Comparison of ENCODE assay signal across 24 cellular contexts in the genomic region with DNA sequence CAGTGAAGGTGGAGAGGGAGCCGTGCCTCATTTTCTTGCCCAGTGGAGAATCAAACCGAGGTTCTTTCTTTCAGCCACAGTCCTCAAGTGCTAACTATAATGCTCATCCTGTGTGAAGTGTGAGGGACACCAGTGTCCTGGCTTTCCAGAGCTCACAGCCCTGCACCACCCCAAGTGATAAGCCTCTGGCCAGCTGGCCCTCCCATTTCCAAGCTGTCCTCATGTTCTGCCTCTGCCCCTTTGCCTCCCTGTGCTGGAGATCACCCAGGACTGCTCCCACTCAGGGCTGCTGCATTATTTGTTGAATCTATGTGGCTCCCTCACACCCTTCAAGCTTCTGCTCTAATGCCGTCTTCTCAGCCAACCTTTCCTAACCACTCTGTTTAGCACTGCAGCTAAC.
"Had no signal": no experiment of that assay in that cellular context is flagged by ENCODE, and none has a peak within 500 bp of the region (broad histone marks: within the 10 kb centered on the region; RNA-seq: fewer than 3 reads in every experiment).

No MANE protein-coding gene starts in this region.

- H3K36me3 ChIP-seq: esophagus muscularis mucosa, gastroesophageal sphincter, heart left ventricle, neutrophil, pancreas, stomach, tibial artery, upper lobe of left lung had no signal

- H3K27ac ChIP-seq: coronary artery, esophagus muscularis mucosa, foreskin keratinocyte, gastroesophageal sphincter, heart left ventricle, hepatocyte, neutrophil, pancreas, stomach, testis, tibial artery, upper lobe of left lung had no signal

- H3K4me3 ChIP-seq: coronary artery, esophagus muscularis mucosa, gastroesophageal sphincter, heart left ventricle, hepatocyte, lung, pancreas, stomach, testis, tibial artery, upper lobe of left lung had no signal

- H3K9me3 ChIP-seq: esophagus muscularis mucosa, gastroesophageal sphincter, heart left ventricle, neutrophil, pancreas, stomach, testis, tibial artery, upper lobe of left lung had no signal

- DNase-seq: dermis blood vessel endothelial cell; effector memory CD4-positive, alpha-beta T cell; foreskin keratinocyte; heart left ventricle; kidney; mesendoderm; midbrain; naive thymus-derived CD8-positive, alpha-beta T cell; pancreas; small intestine; stimulated activated CD4-positive, alpha-beta T cell treated with anti-CD3 and anti-CD28 coated beads, Interleukin-15, amount 100 ng/mL, for 24 hours; stimulated activated CD4-positive, alpha-beta T cell treated with anti-CD3 and anti-CD28 coated beads, Interleukin-2, amount 100 ng/mL, for 48 hours; stimulated activated CD8-positive, alpha-beta memory T cell treated with anti-CD3 and anti-CD28 coated beads, Interleukin-4, amount 100 ng/mL, for 48 hours; stomach; testis; tibial artery; upper lobe of left lung had no signal

- H3K4me1 Mint-ChIP-seq: naive thymus-derived CD8-positive, alpha-beta T cell had no signal

- H3K4me2 ChIP-seq: hepatocyte had no signal

- H3K4me1 ChIP-seq: foreskin keratinocyte, pancreas, stomach, testis had no signal

- H3K27ac Mint-ChIP-seq: naive thymus-derived CD8-positive, alpha-beta T cell had no signal

- ATAC-seq: foreskin keratinocyte; gastroesophageal sphincter; heart left ventricle; left lobe of liver; naive thymus-derived CD8-positive, alpha-beta T cell; pancreas had no signal

- H3K36me3 Mint-ChIP-seq: naive thymus-derived CD8-positive, alpha-beta T cell had no signal

- H2AFZ ChIP-seq: hepatocyte had no signal

- H3K27me3 ChIP-seq: esophagus muscularis mucosa, foreskin keratinocyte, gastroesophageal sphincter, heart left ventricle, hepatocyte, neutrophil, pancreas, stomach, testis, tibial artery, upper lobe of left lung had no signal

- H3K4me3 Mint-ChIP-seq: naive thymus-derived CD8-positive, alpha-beta T cell had no signal
